In genomic region chr12:124629799-124630198, GRCh38 we compare ENCODE assay signal across 23 cellular contexts.
"Had no signal": no experiment of that assay in that cellular context is flagged by ENCODE, and none has a peak within 500 bp of the region (broad histone marks: within the 10 kb centered on the region; RNA-seq: fewer than 3 reads in every experiment).

No MANE protein-coding gene starts in this region.

- FAIRE-seq: endometrium had no signal

- H3K27me3 ChIP-seq: gastrocnemius medialis, ovary, sigmoid colon, tibial nerve, vagina had no signal

- H3K27ac Mint-ChIP-seq: activated CD4-positive, alpha-beta memory T cell treated with anti-CD3 and anti-CD28 coated beads, Interleukin-2, amount 10 ng/mL, durations not matched to agents 7 days and 5 days; activated CD8-positive, alpha-beta memory T cell treated with anti-CD3 and anti-CD28 coated beads, Interleukin-2, amount 10 ng/mL, durations not matched to agents 7 days and 5 days; activated naive CD8-positive, alpha-beta T cell treated with anti-CD3 and anti-CD28 coated beads for 36 hours; activated T-helper 17 cell treated with anti-CD3 and anti-CD28 coated beads, Interleukin-2, amount 50 U/mL, for 72 hours; stimulated activated naive B cell treated with anti-CD40 and anti-IgM and Interleukin-4, amounts not matched to agents 10 μg/mL and 1 μg/mL and 100 μg/mL, for 72 hours; T-helper 2 cell treated with Interferon-gamma antibody and Interleukin-4, amounts not matched to agents 5 μg/mL and 100 μg/mL, for 36 hours had no signal

- H3K27me3 Mint-ChIP-seq: activated naive CD8-positive, alpha-beta T cell treated with anti-CD3 and anti-CD28 coated beads for 36 hours had no signal

- H3K36me3 ChIP-seq: gastrocnemius medialis, left ventricle myocardium inferior, ovary, sigmoid colon, spleen, tibial nerve, vagina had no signal

- H3K9me3 ChIP-seq: gastrocnemius medialis, left ventricle myocardium inferior, ovary, sigmoid colon, spleen, tibial nerve, vagina had no signal

- H3K4me3 ChIP-seq: gastrocnemius medialis, left ventricle myocardium inferior, ovary, sigmoid colon, spleen, tibial nerve, vagina had no signal

- H3K36me3 Mint-ChIP-seq: activated CD8-positive, alpha-beta memory T cell treated with anti-CD3 and anti-CD28 coated beads, Interleukin-2, amount 10 ng/mL, durations not matched to agents 7 days and 5 days; activated naive CD8-positive, alpha-beta T cell treated with anti-CD3 and anti-CD28 coated beads for 36 hours; stimulated activated naive B cell treated with anti-CD40 and anti-IgM and Interleukin-4, amounts not matched to agents 10 μg/mL and 1 μg/mL and 100 μg/mL, for 72 hours; WTC11 had no signal

- H3K27ac ChIP-seq: gastrocnemius medialis, spleen, vagina had no signal

- H3K4me3 Mint-ChIP-seq: activated CD4-positive, alpha-beta memory T cell treated with anti-CD3 and anti-CD28 coated beads, Interleukin-2, amount 10 ng/mL, durations not matched to agents 7 days and 5 days; activated CD8-positive, alpha-beta memory T cell treated with anti-CD3 and anti-CD28 coated beads, Interleukin-2, amount 10 ng/mL, durations not matched to agents 7 days and 5 days; activated naive CD8-positive, alpha-beta T cell treated with anti-CD3 and anti-CD28 coated beads for 36 hours; activated T-helper 17 cell treated with anti-CD3 and anti-CD28 coated beads, Interleukin-2, amount 50 U/mL, for 72 hours; neural crest cell; stimulated activated naive B cell treated with anti-CD40 and anti-IgM and Interleukin-4, amounts not matched to agents 10 μg/mL and 1 μg/mL and 100 μg/mL, for 72 hours; T-helper 2 cell treated with Interferon-gamma antibody and Interleukin-4, amounts not matched to agents 5 μg/mL and 100 μg/mL, for 36 hours; WTC11 had no signal

- H3K4me1 Mint-ChIP-seq: activated CD8-positive, alpha-beta memory T cell treated with anti-CD3 and anti-CD28 coated beads, Interleukin-2, amount 10 ng/mL, durations not matched to agents 7 days and 5 days; activated naive CD8-positive, alpha-beta T cell treated with anti-CD3 and anti-CD28 coated beads for 36 hours; activated T-helper 17 cell treated with anti-CD3 and anti-CD28 coated beads, Interleukin-2, amount 50 U/mL, for 72 hours had no signal

- H3K9me3 Mint-ChIP-seq: activated CD4-positive, alpha-beta memory T cell treated with anti-CD3 and anti-CD28 coated beads, Interleukin-2, amount 10 ng/mL, durations not matched to agents 7 days and 5 days; activated naive CD8-positive, alpha-beta T cell treated with anti-CD3 and anti-CD28 coated beads for 36 hours; activated T-helper 17 cell treated with anti-CD3 and anti-CD28 coated beads, Interleukin-2, amount 50 U/mL, for 72 hours; neural crest cell; stimulated activated naive B cell treated with anti-CD40 and anti-IgM and Interleukin-4, amounts not matched to agents 10 μg/mL and 1 μg/mL and 100 μg/mL, for 72 hours; T-helper 2 cell treated with Interferon-gamma antibody and Interleukin-4, amounts not matched to agents 5 μg/mL and 100 μg/mL, for 36 hours had no signal

- DNase-seq: activated CD4-positive, alpha-beta memory T cell treated with anti-CD3 and anti-CD28 coated beads, Interleukin-2, amount 10 ng/mL, durations not matched to agents 7 days and 5 days; activated CD4-positive, alpha-beta T cell treated with anti-CD3 and anti-CD28 coated beads for 48 hours; activated CD8-positive, alpha-beta memory T cell treated with anti-CD3 and anti-CD28 coated beads, Interleukin-2, amount 10 ng/mL, durations not matched to agents 7 days and 5 days; activated naive CD4-positive, alpha-beta T cell; activated naive CD8-positive, alpha-beta T cell treated with anti-CD3 and anti-CD28 coated beads for 36 hours; amniotic stem cell; cortex of kidney; gastrocnemius medialis; head of caudate nucleus; kidney glomerular epithelial cell; left ventricle myocardium inferior; ovary; sigmoid colon; spleen; stimulated activated CD4-positive, alpha-beta T cell treated with anti-CD3 and anti-CD28 coated beads, Interleukin-4, amount 100 ng/mL, for 4 hours; stimulated activated naive B cell treated with anti-CD40 and anti-IgM and Interleukin-4, amounts not matched to agents 10 μg/mL and 1 μg/mL and 100 μg/mL, for 72 hours had no signal
